1 cellular context compared by ENCODE assay signal in the genomic region with DNA sequence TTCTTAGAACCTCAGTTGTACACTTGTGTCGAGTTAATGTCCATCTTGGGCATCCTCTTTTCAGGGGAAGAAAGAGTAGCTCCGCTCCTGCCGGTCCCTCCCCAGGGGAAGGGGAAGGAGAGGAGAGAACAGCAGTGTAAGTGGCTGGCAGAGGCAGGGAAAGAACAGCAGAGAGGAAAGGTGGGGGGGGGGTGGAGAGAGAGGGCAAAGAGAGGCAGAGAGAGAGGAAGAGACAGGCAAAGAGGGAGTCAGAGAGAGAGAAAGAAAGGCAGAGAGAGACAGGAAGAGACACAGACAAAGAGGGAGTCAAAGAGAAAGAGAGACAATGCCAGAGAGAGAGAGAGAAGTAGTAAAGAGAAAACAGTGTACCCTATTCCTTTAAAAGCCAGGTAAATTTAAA.
TF ChIP-seq lines count a peak whose summit lies in the region.

No MANE protein-coding gene starts in this region.

TF ChIP-seq in HepG2, 621 proteins besides CTCF, POLR2A, EP300 and RAD21:
- no peak for TF ChIP-seq ZNF253 (CRISPR knock-in tag; IDR thresholded peaks at IDR 0.05; ENCODE audit: borderline replicate concordance)
- no peak for TF ChIP-seq PAX8 (CRISPR knock-in tag; IDR thresholded peaks at IDR 0.05; ENCODE audit: borderline replicate concordance)
- no peak for TF ChIP-seq THAP9 (CRISPR knock-in tag; IDR thresholded peaks at IDR 0.05; ENCODE audit: borderline replicate concordance)
- TF ChIP-seq ZNF83 (CRISPR knock-in tag; IDR thresholded peaks at IDR 0.05; ENCODE audit: borderline replicate concordance), result no peak
- TF ChIP-seq RARG (CRISPR knock-in tag; IDR thresholded peaks at IDR 0.05; ENCODE audit: low read depth), result no peak
- no peak for TF ChIP-seq FOSL2 (CRISPR knock-in tag; IDR thresholded peaks at IDR 0.05)
- no peak for TF ChIP-seq MED13 (CRISPR knock-in tag; IDR thresholded peaks at IDR 0.05)
- no peak for TF ChIP-seq ZBTB37 (CRISPR knock-in tag; IDR thresholded peaks at IDR 0.05)
- no peak for TF ChIP-seq MBD4 (IDR thresholded peaks at IDR 0.05; ENCODE audit: borderline replicate concordance, low read length)
- TF ChIP-seq ZNF30 (CRISPR knock-in tag; IDR thresholded peaks at IDR 0.05), result no peak
- TF ChIP-seq ZNF782 (CRISPR knock-in tag; IDR thresholded peaks at IDR 0.05; ENCODE audit: borderline replicate concordance), result no peak
- no peak for TF ChIP-seq ZNF740 (CRISPR knock-in tag; IDR thresholded peaks at IDR 0.05)
- TF ChIP-seq RBM22 (optimal IDR thresholded peaks at IDR 0.05; ENCODE audit: low read length), result no peak
- TF ChIP-seq ZNF552 (CRISPR knock-in tag; IDR thresholded peaks at IDR 0.05; ENCODE audit: borderline replicate concordance), result no peak
- TF ChIP-seq ZNF430 (CRISPR knock-in tag; IDR thresholded peaks at IDR 0.05), result no peak
- TF ChIP-seq ZNF367 (CRISPR knock-in tag; IDR thresholded peaks at IDR 0.05; ENCODE audit: borderline replicate concordance), result no peak
- no peak for TF ChIP-seq DZIP1 (CRISPR knock-in tag; IDR thresholded peaks at IDR 0.05)
- TF ChIP-seq CEBPB (IDR thresholded peaks at IDR 0.05; ENCODE audit: borderline replicate concordance, low read depth, low read length), result no peak
